In the genomic region with DNA sequence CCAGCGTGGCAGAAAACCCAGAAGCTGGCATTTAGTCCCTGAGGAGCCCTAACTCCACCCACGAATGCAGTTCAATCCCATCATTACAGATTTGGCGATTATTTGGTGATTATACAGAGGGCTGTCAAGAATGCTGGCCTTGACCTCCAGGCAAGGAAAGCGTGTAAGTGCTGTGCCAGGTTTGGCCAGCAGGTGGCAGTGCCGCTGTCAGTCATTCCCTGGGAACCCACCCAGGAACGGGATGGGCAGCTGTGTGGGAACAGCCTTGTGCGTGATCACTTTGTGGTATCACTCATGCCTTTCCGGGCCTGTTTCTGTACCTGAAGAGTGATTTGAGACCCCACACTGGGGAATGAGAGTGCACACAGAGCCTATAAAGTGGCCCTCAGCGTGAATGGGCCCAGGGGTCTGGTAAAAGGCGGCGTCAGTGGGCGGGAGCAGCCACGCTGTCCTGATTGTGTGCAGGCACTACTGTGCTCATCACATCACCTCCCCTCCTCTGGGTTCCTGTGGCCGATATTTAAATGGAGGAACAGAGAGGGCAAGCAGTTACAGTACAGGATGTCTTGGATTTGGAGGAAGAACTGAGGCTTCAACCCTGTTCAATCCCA, we compare ENCODE assay signal across 8 cellular contexts.
DNase-seq lines count a peak whose midpoint lies in the region; ATAC-seq and TF ChIP-seq lines count a peak whose summit lies in the region.

No MANE protein-coding gene starts in this region.

- H3K27me3 ChIP-seq in SJCRH30, result peaks cover 9% of the 10 kb centered on the region; the same call in 1 of the 2 replicates
- no peaks in the 10 kb centered on the region for H3K27me3 ChIP-seq in prostate gland (replicated peaks; ENCODE audit: insufficient read depth)

- intact Hi-C loops in Right ventricle myocardium inferior (cut with DNase I), result loop anchor here (5.0 kb wide), 1 partner anchor 817 kb away; no protein-coding TSS in a partner anchor
- intact Hi-C loops in prostate gland (cut with DNase I), result no loop called here

- H3K4me1 ChIP-seq in SJCRH30, result no peaks in the 10 kb centered on the region
- no peaks in the 10 kb centered on the region for H3K4me1 ChIP-seq in prostate gland (replicated peaks)

- TF ChIP-seq POLR2A in prostate gland (IDR thresholded peaks at IDR 0.05), result no peak

- 53% methylated on average over 14 of the region's 14 CpGs for WGBS in prostate gland

- H3K27ac ChIP-seq in SJCRH30 (no peak overlapping the region), prostate gland (no peak overlapping the region)

- no peaks in the 10 kb centered on the region for H3K36me3 ChIP-seq in SJCRH30
- no peaks in the 10 kb centered on the region for H3K36me3 ChIP-seq in prostate gland

- TF ChIP-seq CTCF in GM20000 (IDR thresholded peaks at IDR 0.05; ENCODE audit: extremely low read depth, missing control alignments) (peak; percentile 95), prostate gland (IDR thresholded peaks at IDR 0.05) (peak; percentile 83 to 91 (median 88))

- no peak overlapping the region for H3K4me3 ChIP-seq in SJCRH30
- no peak overlapping the region for H3K4me3 ChIP-seq in prostate gland

- peak; percentile 61 for ATAC-seq in Right ventricle myocardium inferior

- H3K9me3 ChIP-seq in SJCRH30 (replicated peaks), result no peaks in the 10 kb centered on the region
- no peaks in the 10 kb centered on the region for H3K9me3 ChIP-seq in prostate gland

- peak; percentile 83 for DNase-seq in AG08395 (ENCODE audit: low spot score)
- DNase-seq in GM20000 (ENCODE audit: low spot score), result peak; percentile 84
- peak; percentile 44 to 65 for DNase-seq in SJCRH30
- peak; percentile 60 for DNase-seq in activated naive CD4-positive, alpha-beta T cell treated with anti-CD3 and anti-CD28 coated beads, Interleukin-2, amount 50 U/mL, for 16 hours
- peak; percentile 86 for DNase-seq in Right ventricle myocardium inferior (ENCODE audit: missing footprints)
- DNase-seq in prostate gland (ENCODE audit: low spot score), result peak; percentile 67
- DNase-seq in DMS79 treated with DMSO at 0.1 percent for 48 hours (lab: John Stamatoyannopoulos, UW), result no peak
- DNase-seq in GOT3 (lab: John Stamatoyannopoulos, UW), result no peak

Comparison
In these comparisons a context has a peak if more than half of its experiments do, and no peak if none do; other contexts are left out.
1. DNase-seq: peak in AG08395 (single experiment), GM20000 (single experiment), SJCRH30 (2 of 2), activated naive CD4-positive, alpha-beta T cell treated with anti-CD3 and anti-CD28 coated beads, Interleukin-2, amount 50 U/mL, for 16 hours (single experiment), Right ventricle myocardium inferior (single experiment) and prostate gland (single experiment); none in DMS79 treated with DMSO at 0.1 percent for 48 hours (single experiment) and GOT3 (single experiment).